ENCODE assay signal across 1 cellular context in genomic region chr5:126753227-126753626, GRCh38.
TF ChIP-seq lines count a peak whose summit lies in the region.

No MANE protein-coding gene starts in this region.

TF ChIP-seq in K562, 482 proteins besides CTCF, POLR2A, EP300 and RAD21 (continued from another document):
- TF ChIP-seq HDAC1 (IDR thresholded peaks at IDR 0.05) (0 out of 4 replicates have a peak, but pooled peaks of 1 of the 2 experiments have one; percentile 17), NFRKB (IDR thresholded peaks at IDR 0.05; ENCODE audit: low read depth) (0 out of 2 replicates have a peak, but pooled peaks have one; percentile 39), TRIM24 (IDR thresholded peaks at IDR 0.05) (0 out of 4 replicates have a peak, but pooled peaks of 1 of the 2 experiments have one; percentile 7), NFXL1 (CRISPR knock-in tag; IDR thresholded peaks at IDR 0.05) (no peak), EGR1 (conservative IDR thresholded peaks at IDR 0.05) (no peak), ZNF133 (CRISPR knock-in tag; IDR thresholded peaks at IDR 0.05) (no peak), ZBTB40 (IDR thresholded peaks at IDR 0.05) (no peak), ZBTB40 (CRISPR knock-in tag; IDR thresholded peaks at IDR 0.05) (no peak), MTA3 (IDR thresholded peaks at IDR 0.05; ENCODE audit: borderline replicate concordance) (0 out of 2 replicates have a peak, but pooled peaks have one; percentile 18), ZNF592 (IDR thresholded peaks at IDR 0.05) (peak; percentile 50), MGA (IDR thresholded peaks at IDR 0.05) (peak; percentile 34; the same call in 1 of the 2 replicates), E2F6 (IDR thresholded peaks at IDR 0.05; ENCODE audit: borderline replicate concordance in 1 of 2, extremely low read depth in 1 of 2, insufficient read depth in 1 of 2, insufficient read length in 1 of 2, low read depth in 1 of 2, low read length in 1 of 2, poor library complexity in 1 of 2, severe bottlenecking in 1 of 2) (peak in 1 of 2 experiments; percentile 31), E2F1 (CRISPR knock-in tag; IDR thresholded peaks at IDR 0.05) (no peak)
- TF ChIP-seq, protein P1, sequence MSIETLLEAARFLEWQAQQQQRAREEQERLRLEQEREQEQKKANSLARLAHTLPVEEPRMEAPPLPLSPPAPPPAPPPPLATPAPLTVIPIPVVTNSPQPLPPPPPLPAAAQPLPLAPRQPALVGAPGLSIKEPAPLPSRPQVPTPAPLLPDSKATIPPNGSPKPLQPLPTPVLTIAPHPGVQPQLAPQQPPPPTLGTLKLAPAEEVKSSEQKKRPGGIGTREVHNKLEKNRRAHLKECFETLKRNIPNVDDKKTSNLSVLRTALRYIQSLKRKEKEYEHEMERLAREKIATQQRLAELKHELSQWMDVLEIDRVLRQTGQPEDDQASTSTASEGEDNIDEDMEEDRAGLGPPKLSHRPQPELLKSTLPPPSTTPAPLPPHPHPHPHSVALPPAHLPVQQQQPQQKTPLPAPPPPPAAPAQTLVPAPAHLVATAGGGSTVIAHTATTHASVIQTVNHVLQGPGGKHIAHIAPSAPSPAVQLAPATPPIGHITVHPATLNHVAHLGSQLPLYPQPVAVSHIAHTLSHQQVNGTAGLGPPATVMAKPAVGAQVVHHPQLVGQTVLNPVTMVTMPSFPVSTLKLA (conservative IDR thresholded peaks at IDR 0.05), result no peak
